ENCODE assay signal across 7 cellular contexts in the genomic region with DNA sequence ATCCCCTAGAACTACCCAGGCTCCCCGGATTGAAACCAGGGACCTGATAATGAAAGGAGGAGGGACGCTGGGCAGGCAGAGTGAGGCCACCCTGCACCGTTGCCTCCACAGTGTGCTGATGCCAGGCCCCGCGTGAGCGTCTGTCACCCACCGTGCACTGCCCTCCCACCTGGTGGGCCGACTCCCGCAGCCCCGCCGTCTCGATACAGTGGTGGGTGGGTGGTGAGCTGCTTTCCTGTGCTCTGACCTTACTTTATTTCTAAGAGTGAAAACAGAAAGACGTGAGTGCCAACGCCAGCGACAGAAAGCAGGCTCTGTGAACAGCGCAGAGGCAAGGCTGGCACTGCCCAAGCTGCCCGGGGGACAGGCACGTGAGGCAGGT.
"Had no signal": no experiment of that assay in that cellular context is flagged by ENCODE, and none has a peak within 500 bp of the region (broad histone marks: within the 10 kb centered on the region; RNA-seq: fewer than 3 reads in every experiment).

No MANE protein-coding gene starts in this region.

- H3K27ac Mint-ChIP-seq: GM23338, H9, HFFc6, IgD-negative memory B cell had no signal

- H3K27ac ChIP-seq: HL-60 had no signal

- H3K9me3 Mint-ChIP-seq: HFFc6, IgD-negative memory B cell had no signal

- H3K4me3 ChIP-seq: GM23338 had no signal

- H3K4me3 Mint-ChIP-seq: GM23338, H9, HFFc6, IgD-negative memory B cell had no signal

- H3K4me2 ChIP-seq: GM23338 had no signal

- H3K4me1 Mint-ChIP-seq: IgD-negative memory B cell had no signal

- DNase-seq: H9, HCEC 1CT, HFFc6 had no signal

- ATAC-seq: GM23338, HepG2 had no signal

- H3K36me3 Mint-ChIP-seq: IgD-negative memory B cell had no signal

- H2AFZ ChIP-seq: GM23338 had no signal
